Comparison of ENCODE assay signal across 31 cellular contexts in the genomic region with DNA sequence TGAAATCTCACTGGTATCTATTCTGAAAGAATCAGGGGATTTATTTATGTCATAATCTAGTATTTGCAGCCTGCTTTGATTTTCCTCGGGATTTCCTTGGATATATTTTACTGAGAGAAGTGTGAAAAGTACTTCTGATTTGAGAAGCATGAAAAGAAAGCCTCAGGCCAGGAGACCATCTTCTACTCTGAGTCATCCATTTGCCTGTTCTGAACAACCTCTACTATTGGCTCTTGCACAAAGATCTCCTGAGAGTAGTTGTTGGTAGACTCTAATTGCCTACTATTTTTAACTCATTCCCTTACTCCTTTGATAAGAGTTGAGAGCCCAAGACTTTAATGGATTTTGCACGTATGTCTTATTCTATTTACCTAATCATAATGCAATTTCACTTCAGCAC.
DNase-seq lines count a peak whose midpoint lies in the region; ATAC-seq, FAIRE-seq and TF ChIP-seq lines count a peak whose summit lies in the region.
"Had no signal": no experiment of that assay in that cellular context is flagged by ENCODE, and none has a peak within 500 bp of the region (broad histone marks: within the 10 kb centered on the region; RNA-seq: fewer than 3 reads in every experiment).

No MANE protein-coding gene starts in this region.

- H3K4me1 ChIP-seq in HCT116 (ENCODE audit: control insufficient read depth in 1 of 2, insufficient read depth in 2 of 2, low read length in 2 of 2) (peaks cover 0 to 7% of the 10 kb centered on the region in 2 experiments; a peak in 2 of 4 replicates), mesendoderm (ENCODE audit: control insufficient read depth, low read depth, low read length) (no peaks in the 10 kb centered on the region)
- H3K4me1 ChIP-seq: heart right ventricle, tibial nerve had no signal

- BruUV-seq in HCT116 (replicated peaks; lab: Mats Ljungman, UMichigan) = no TSS peak

- H3K79me1 ChIP-seq in mesendoderm (ENCODE audit: low read length) = no peaks in the 10 kb centered on the region

- no peak overlapping the region for H2BK15ac ChIP-seq in mesendoderm (replicated peaks; ENCODE audit: low read depth)

- TF ChIP-seq CTCF in HCT116 (IDR thresholded peaks at IDR 0.05 in 2 of 3, conservative IDR thresholded peaks at IDR 0.05 in 1 of 3; ENCODE audit: borderline replicate concordance in 1 of 3, insufficient read depth in 1 of 3, low read depth in 2 of 3, low read length in 2 of 3) = no peak
- TF ChIP-seq CTCF in bronchial epithelial cell (IDR thresholded peaks at IDR 0.05; ENCODE audit: insufficient read depth, low read length, severe bottlenecking) = no peak
- TF ChIP-seq CTCF in foreskin fibroblast (IDR thresholded peaks at IDR 0.05; ENCODE audit: low read depth, low read length) = no peak

- H3K9me2 ChIP-seq in HCT116 (ENCODE audit: insufficient read depth) = no peaks in the 10 kb centered on the region

- DNase-seq in HCT116 (ENCODE audit: low read depth, low spot score) (no peak), NCI-H226 (peak; percentile 75), bronchial epithelial cell (ENCODE audit: low read depth) (peak; percentile 18), mesendoderm (peak; percentile 9), NCI-H446 (lab: John Stamatoyannopoulos, UW) (no peak), foreskin fibroblast (no peak), GM03348 (ENCODE audit: low spot score) (no peak)
- DNase-seq: ACHN; activated CD4-positive, alpha-beta T cell treated with anti-CD3 and anti-CD28 coated beads for 4 hours; amygdala; CD8-positive, alpha-beta T cell; effector CD8-positive, alpha-beta T cell; H9; heart right ventricle; natural killer cell; NCI-H2171 treated with DMSO at 0.1 percent for 48 hours; NCI-H526; NK-92 treated with Interleukin-12 subunit alpha and Interleukin-12 subunit beta, amount 100 ng/mL, for 24 hours; nucleus accumbens; PC-9; stimulated activated CD4-positive, alpha-beta T cell treated with anti-CD3 and anti-CD28 coated beads, Interleukin-12 subunit alpha, Interleukin-12 subunit beta, amount 100 ng/mL, for 4 hours; stimulated activated CD4-positive, alpha-beta T cell treated with anti-CD3 and anti-CD28 coated beads, Interleukin-4, amount 100 ng/mL, for 24 hours had no signal

- intact Hi-C loops in HCT116 (cut with micrococcal nuclease) = no loop called here

- no peak overlapping the region for H4K8ac ChIP-seq in mesendoderm (ENCODE audit: low read depth, low read length)

- CTCF ChIA-PET in HCT116 (lab: Charles Lee) = no interaction called here

- no peak overlapping the region for H3K4me3 ChIP-seq in HCT116 (replicated peaks in 1 of 2; ENCODE audit: low read depth in 1 of 2, low read length in 2 of 2)
- H3K4me3 ChIP-seq in bronchial epithelial cell (ENCODE audit: low read depth, low read length) = no peak overlapping the region
- H3K4me3 ChIP-seq in mesendoderm (ENCODE audit: low read length) = no peak overlapping the region
- no peak overlapping the region for H3K4me3 ChIP-seq in foreskin fibroblast (ENCODE audit: low read depth in 1 of 2, low read length in 2 of 2)
- H3K4me3 ChIP-seq: cardiac muscle cell, coronary artery, heart right ventricle, PC-9, tibial nerve had no signal

- no peak for TF ChIP-seq POLR2A in HCT116 (IDR thresholded peaks at IDR 0.05; ENCODE audit: borderline replicate concordance, extremely low read depth, insufficient read depth, insufficient read length)

- no peaks in the 10 kb centered on the region for H3K27me3 ChIP-seq in HCT116 (ENCODE audit: insufficient read depth, low read length)
- H3K27me3 ChIP-seq in bronchial epithelial cell (ENCODE audit: control insufficient read depth, insufficient read depth, low read length) = no peaks in the 10 kb centered on the region
- H3K27me3 ChIP-seq in mesendoderm (ENCODE audit: insufficient read depth, low read length, poor library complexity) = no peaks in the 10 kb centered on the region
- H3K27me3 ChIP-seq: cardiac muscle cell, heart right ventricle, tibial nerve had no signal

- H3K23ac ChIP-seq in mesendoderm (ENCODE audit: low read length) = no peak overlapping the region

- peak overlapping the region; percentile 22 for H2AFZ ChIP-seq in HCT116 (ENCODE audit: low read depth, low read length, poor library complexity, severe bottlenecking)
- H2AFZ ChIP-seq: PC-9 had no signal

- no peaks in the 10 kb centered on the region for H4K20me1 ChIP-seq in HCT116 (ENCODE audit: insufficient read depth)

- no peak overlapping the region for H2BK120ac ChIP-seq in mesendoderm (ENCODE audit: low read depth, low read length)

- TF ChIP-seq RAD21 in HCT116 (IDR thresholded peaks at IDR 0.05; ENCODE audit: low read depth) = no peak

- H3K4ac ChIP-seq in mesendoderm (ENCODE audit: low read depth, low read length) = no peak overlapping the region

- RAD21 ChIA-PET in HCT116 (lab: Charles Lee; ENCODE audit: low non-redundant PET in 1 of 2, low total read pairs in 2 of 2, uncharacterized antibody in 2 of 2, unreplicated experiment in 2 of 2) = no interaction called here

- FAIRE-seq in bronchial epithelial cell (lab: Jason Lieb, UNC) = no peak
- FAIRE-seq: GM12891 had no signal

- H3K36me3 ChIP-seq in HCT116 (ENCODE audit: control insufficient read depth in 1 of 2, insufficient read depth in 2 of 2, low read length in 2 of 2) (no peaks in the 10 kb centered on the region), bronchial epithelial cell (ENCODE audit: control insufficient read depth, insufficient read depth, low read length) (no peaks in the 10 kb centered on the region), mesendoderm (ENCODE audit: control insufficient read depth, insufficient read depth, low read length) (no peaks in the 10 kb centered on the region)
- H3K36me3 ChIP-seq: cardiac muscle cell, heart right ventricle, tibial nerve had no signal

- ATAC-seq in HCT116 = no peak
- no peak for ATAC-seq in GM21576 (IDR thresholded peaks at IDR 0.05; ENCODE audit: unreplicated experiment)
- ATAC-seq: activated T-helper 17 cell treated with anti-CD3 and anti-CD28 coated beads, Interleukin-2, amount 50 U/mL, for 72 hours; CD8-positive, alpha-beta T cell; natural killer cell; Right ventricle myocardium inferior; sciatic nerve had no signal

- H2BK5ac ChIP-seq in mesendoderm (ENCODE audit: low read length) = no peak overlapping the region

- H3K9ac ChIP-seq in HCT116 (ENCODE audit: low read length) (no peak overlapping the region), mesendoderm (ENCODE audit: low read length) (no peak overlapping the region)

- H3K56ac ChIP-seq in mesendoderm (ENCODE audit: low read length) = no peak overlapping the region

- H3K9me3 ChIP-seq in HCT116 (ENCODE audit: control insufficient read depth in 1 of 2, insufficient read depth in 1 of 2, low read depth in 1 of 2, low read length in 2 of 2) = no peaks in the 10 kb centered on the region
- H3K9me3 ChIP-seq: tibial nerve had no signal

- no peak overlapping the region for H3K18ac ChIP-seq in mesendoderm (ENCODE audit: low read length)

- no peak overlapping the region for H2AK5ac ChIP-seq in mesendoderm (ENCODE audit: low read length)

- no peak overlapping the region for H4K5ac ChIP-seq in mesendoderm (ENCODE audit: low read length)

- H3K27ac ChIP-seq in HCT116 (ENCODE audit: low read depth, low read length) (no peak overlapping the region), mesendoderm (ENCODE audit: low read depth, low read length) (no peak overlapping the region)
- H3K27ac ChIP-seq: cardiac muscle cell, coronary artery, heart right ventricle, PC-9, tibial nerve, VCaP had no signal

- WGBS in mesendoderm (ENCODE audit: extremely low coverage, insufficient coverage, low lambda C conversion rate) = no CpG with 5 or more reads among the region's 2 CpGs

- POLR2A ChIA-PET in HCT116 (lab: Charles Lee) = no interaction called here

- H3K4me2 ChIP-seq in HCT116 (ENCODE audit: low read length) = no peak overlapping the region
- H3K4me2 ChIP-seq in mesendoderm (ENCODE audit: low read length) = no peak overlapping the region
- H3K4me2 ChIP-seq: PC-9 had no signal

- H3K79me2 ChIP-seq in HCT116 (ENCODE audit: insufficient read depth, low read length) = no peaks in the 10 kb centered on the region
- no peaks in the 10 kb centered on the region for H3K79me2 ChIP-seq in mesendoderm (ENCODE audit: control insufficient read depth, insufficient read depth, low read length)

TF ChIP-seq in HCT116, 20 proteins besides CTCF, POLR2A, EP300 and RAD21:
- no peak for TF ChIP-seq FOSL1 (IDR thresholded peaks at IDR 0.05; ENCODE audit: low read depth)

Comparison
In these comparisons a context has a peak if more than half of its experiments do, and no peak if none do; other contexts are left out.
1. DNase-seq: peak in NCI-H226 (single experiment), bronchial epithelial cell (single experiment) and mesendoderm (single experiment); none in HCT116 (single experiment), NCI-H446 (0 of 2), foreskin fibroblast (0 of 2) and GM03348 (single experiment).